10 cellular contexts compared by ENCODE assay signal in genomic region chr14:89422181-89422951, GRCh38. TPM values are rescaled to one million over a fixed set of nuclear protein-coding genes. Genes with fewer than 3 reads are reported as not detected.
DNase-seq lines count a peak whose midpoint lies in the region; ATAC-seq and TF ChIP-seq lines count a peak whose summit lies in the region.
"Had no signal": no experiment of that assay in that cellular context is flagged by ENCODE, and none has a peak within 500 bp of the region (broad histone marks: within the 10 kb centered on the region; RNA-seq: fewer than 3 reads in every experiment).

No MANE protein-coding gene starts in this region.

- peaks cover 63% of the 10 kb centered on the region for H3K4me1 Mint-ChIP-seq in activated CD4-positive, alpha-beta T cell treated with anti-CD3 and anti-CD28 coated beads, Interleukin-2, amount 10 ng/mL, durations not matched to agents 7 days and 5 days
- H3K4me1 Mint-ChIP-seq in naive thymus-derived CD4-positive, alpha-beta T cell = peaks cover 46 to 77% (median 73%) of the 10 kb centered on the region in 7 donors

- TF ChIP-seq CTCF in stomach (IDR thresholded peaks at IDR 0.05) = peak in 1 of 7 experiments; percentile 10

- peaks cover 14 to 20% of the 10 kb centered on the region in 2 donors for H3K4me1 ChIP-seq in naive thymus-derived CD4-positive, alpha-beta T cell (ENCODE audit: control insufficient read depth in 2 of 2, insufficient read depth in 2 of 2, low read length in 2 of 2)
- peaks cover 22 to 66% (median 37%) of the 10 kb centered on the region in 4 donors for H3K4me1 ChIP-seq in stomach

- H3K36me3 Mint-ChIP-seq in activated CD4-positive, alpha-beta T cell treated with anti-CD3 and anti-CD28 coated beads, Interleukin-2, amount 10 ng/mL, durations not matched to agents 7 days and 5 days (ENCODE audit: low read depth) = peaks cover 9% of the 10 kb centered on the region
- peaks cover 0 to 11% (median 4%) of the 10 kb centered on the region in 5 donors for H3K36me3 Mint-ChIP-seq in naive thymus-derived CD4-positive, alpha-beta T cell

- H3K9me3 ChIP-seq in naive thymus-derived CD4-positive, alpha-beta T cell (ENCODE audit: control insufficient read depth in 2 of 3, low read length in 3 of 3) = no peaks in the 10 kb centered on the region
- no peaks in the 10 kb centered on the region for H3K9me3 ChIP-seq in stomach
- H3K9me3 ChIP-seq: A549 had no signal

- DNase-seq in activated CD4-positive, alpha-beta T cell treated with anti-CD3 and anti-CD28 coated beads for 48 hours = peak; percentile 79
- DNase-seq in activated CD4-positive, alpha-beta T cell treated with anti-CD3 and anti-CD28 coated beads, Interleukin-2, amount 10 ng/mL, durations not matched to agents 7 days and 5 days = no peak
- peak; percentile 46 for DNase-seq in astrocyte of the hippocampus (ENCODE audit: low read depth, low spot score)
- peak in 1 of 9 donors; percentile 49 for DNase-seq in naive thymus-derived CD4-positive, alpha-beta T cell
- peak; percentile 77 for DNase-seq in stomach
- no peak for DNase-seq in NCI-H1417 treated with DMSO at 0.1 percent for 48 hours (lab: John Stamatoyannopoulos, UW)
- no peak for DNase-seq in ACHN
- DNase-seq in NCI-H526 treated with DMSO at 0.1 percent for 48 hours (lab: John Stamatoyannopoulos, UW) = no peak
- DNase-seq: NCI-H1105 had no signal

- intact Hi-C loops in naive thymus-derived CD4-positive, alpha-beta T cell (cut with micrococcal nuclease) = loop anchor here in 1 of 2 donors (1.0 kb wide), 1 partner anchor 8 kb away; no protein-coding TSS in a partner anchor
- intact Hi-C loops in stomach (cut with DNase I; ENCODE audit: low total_unique reads) = no loop called here

- H3K27ac Mint-ChIP-seq in activated CD4-positive, alpha-beta T cell treated with anti-CD3 and anti-CD28 coated beads, Interleukin-2, amount 10 ng/mL, durations not matched to agents 7 days and 5 days = no peak overlapping the region
- peak overlapping the region in 7 of 9 donors; percentile 36 to 87 (median 74) for H3K27ac Mint-ChIP-seq in naive thymus-derived CD4-positive, alpha-beta T cell

- no peak overlapping the region for H3K27ac ChIP-seq in naive thymus-derived CD4-positive, alpha-beta T cell (ENCODE audit: low read depth, low read length)
- H3K27ac ChIP-seq in stomach = peak overlapping the region; percentile 52 to 80 (median 73)
- H3K27ac ChIP-seq: A549 had no signal

- no peaks in the 10 kb centered on the region for H3K9me3 Mint-ChIP-seq in activated CD4-positive, alpha-beta T cell treated with anti-CD3 and anti-CD28 coated beads, Interleukin-2, amount 10 ng/mL, durations not matched to agents 7 days and 5 days
- peaks cover 0 to 1% (median 0%) of the 10 kb centered on the region in 11 donors for H3K9me3 Mint-ChIP-seq in naive thymus-derived CD4-positive, alpha-beta T cell

- CTCF ChIA-PET in activated CD4-positive, alpha-beta T cell treated with anti-CD3 and anti-CD28 coated beads, Interleukin-2, amount 10 ng/mL, durations not matched to agents 7 days and 5 days (lab: Charles Lee) = no interaction called here
- CTCF ChIA-PET in naive thymus-derived CD4-positive, alpha-beta T cell (lab: Charles Lee) = no interaction called here

- no peak for TF ChIP-seq POLR2A in stomach (IDR thresholded peaks at IDR 0.05)

- POLR2A ChIA-PET in activated CD4-positive, alpha-beta T cell treated with anti-CD3 and anti-CD28 coated beads, Interleukin-2, amount 10 ng/mL, durations not matched to agents 7 days and 5 days (lab: Charles Lee) = no interaction called here
- POLR2A ChIA-PET in naive thymus-derived CD4-positive, alpha-beta T cell (lab: Charles Lee) = interaction anchor here (0.9 kb wide), 1 partner anchor 9 kb away, joined by 3 read pairs; no protein-coding TSS in a partner anchor

- 36 to 62% (median 38%) methylated on average over 11 of the region's 11 CpGs for WGBS in stomach, 5 donors

- H3K4me3 Mint-ChIP-seq in activated CD4-positive, alpha-beta T cell treated with anti-CD3 and anti-CD28 coated beads, Interleukin-2, amount 10 ng/mL, durations not matched to agents 7 days and 5 days = no peak overlapping the region
- H3K4me3 Mint-ChIP-seq in naive thymus-derived CD4-positive, alpha-beta T cell = no peak overlapping the region

- no peaks in the 10 kb centered on the region for H3K27me3 Mint-ChIP-seq in activated CD4-positive, alpha-beta T cell treated with anti-CD3 and anti-CD28 coated beads, Interleukin-2, amount 10 ng/mL, durations not matched to agents 7 days and 5 days
- H3K27me3 Mint-ChIP-seq in naive thymus-derived CD4-positive, alpha-beta T cell = no peaks in the 10 kb centered on the region

- H3K36me3 ChIP-seq in naive thymus-derived CD4-positive, alpha-beta T cell (ENCODE audit: control insufficient read depth in 2 of 3, insufficient read depth in 3 of 3, low read length in 3 of 3) = no peaks in the 10 kb centered on the region
- H3K36me3 ChIP-seq in stomach = no peaks in the 10 kb centered on the region

- ATAC-seq in naive thymus-derived CD4-positive, alpha-beta T cell = no peak
- ATAC-seq: A549 had no signal

- no peaks in the 10 kb centered on the region for H3K27me3 ChIP-seq in naive thymus-derived CD4-positive, alpha-beta T cell (ENCODE audit: control insufficient read depth in 2 of 2, insufficient read depth in 2 of 2, low read length in 2 of 2)
- H3K27me3 ChIP-seq in stomach = no peaks in the 10 kb centered on the region

- H3K4me3 ChIP-seq in naive thymus-derived CD4-positive, alpha-beta T cell (ENCODE audit: low read length) = no peak overlapping the region
- no peak overlapping the region for H3K4me3 ChIP-seq in stomach
- H3K4me3 ChIP-seq: A549 had no signal

- in situ Hi-C loops in ACHN (cut with HindIII; ENCODE audit: low pct_ligation_motif_present, low pct_unique_long_range_greater_than_20kb, low sequenced_read_pairs) = no loop called here

- no peak for TF ChIP-seq EP300 in stomach (IDR thresholded peaks at IDR 0.05)

RNA-seq across cellular contexts. Expression of gene FOXN3, which starts 5.3 kb away (rescaled TPM):
- 10 to 100 TPM; 92.2 to 94.4 TPM for total RNA-seq in activated CD4-positive, alpha-beta T cell treated with anti-CD3 and anti-CD28 coated beads, Interleukin-2, amount 10 ng/mL, durations not matched to agents 7 days and 5 days
- 100 to 1,000 TPM; 103 to 192 (median 149) TPM for total RNA-seq in naive thymus-derived CD4-positive, alpha-beta T cell
- 100 to 1,000 TPM; 120 to 156 TPM for polyA plus RNA-seq in naive thymus-derived CD4-positive, alpha-beta T cell
- 100 to 1,000 TPM in 3 of 5 donors, 10 to 100 TPM in 2; 37.4 to 126 (median 100) TPM for total RNA-seq in stomach
- polyA plus RNA-seq in stomach = 10 to 100 TPM; 12.5 to 38.5 (median 23.0) TPM

Comparison
In these comparisons a context has a peak if more than half of its experiments do, and no peak if none do; other contexts are left out.
1. DNase-seq: peak in activated CD4-positive, alpha-beta T cell treated with anti-CD3 and anti-CD28 coated beads for 48 hours (single experiment), astrocyte of the hippocampus (single experiment) and stomach (single experiment); none in activated CD4-positive, alpha-beta T cell treated with anti-CD3 and anti-CD28 coated beads, Interleukin-2, amount 10 ng/mL, durations not matched to agents 7 days and 5 days (single experiment), NCI-H1417 treated with DMSO at 0.1 percent for 48 hours (single experiment), ACHN (single experiment) and NCI-H526 treated with DMSO at 0.1 percent for 48 hours (single experiment).